ENCODE assay signal across 8 cellular contexts in genomic region chr14:21098892-21099595, GRCh38. TPM values are rescaled to one million over a fixed set of nuclear protein-coding genes. Genes with fewer than 3 reads are reported as not detected.
A peak's percentile ranks its signal among the peaks of the same experiment; 100 is the strongest.
DNase-seq lines count a peak whose midpoint lies in the region; ATAC-seq and TF ChIP-seq lines count a peak whose summit lies in the region.

No MANE protein-coding gene starts in this region.

- H2BK15ac ChIP-seq in neuronal stem cell (ENCODE audit: low read length) = no peak overlapping the region

- no peaks in the 10 kb centered on the region for H3K79me1 ChIP-seq in neuronal stem cell (ENCODE audit: low read depth, low read length)

- H3K27me3 ChIP-seq in Caco-2 (replicated peaks; ENCODE audit: control insufficient read depth, insufficient read depth, low read length) (no peaks in the 10 kb centered on the region), neuronal stem cell (ENCODE audit: control insufficient read depth in 3 of 3, insufficient read depth in 3 of 3, low read depth in 1 of 3, low read length in 3 of 3) (no peaks in the 10 kb centered on the region)
- H3K27me3 ChIP-seq in effector memory CD4-positive, alpha-beta T cell (replicated peaks; ENCODE audit: control insufficient read depth, insufficient read depth, low read length, poor library complexity, severe bottlenecking) = no peaks in the 10 kb centered on the region

- H3K18ac ChIP-seq in neuronal stem cell (ENCODE audit: low read length) = no peak overlapping the region

- H3K4me3 ChIP-seq in Caco-2 (ENCODE audit: low read depth, low read length) (peak overlapping the region; percentile 60), neuronal stem cell (ENCODE audit: low read length in 2 of 2) (peak overlapping the region; percentile 61 to 74)
- H3K4me3 ChIP-seq in effector memory CD4-positive, alpha-beta T cell (ENCODE audit: insufficient read depth, low read depth, low read length, poor library complexity, severe bottlenecking) = peak overlapping the region; percentile 43

- peak overlapping the region; percentile 38 for H3K27ac Mint-ChIP-seq in Caco-2 (ENCODE audit: unreplicated experiment)

- H2AK5ac ChIP-seq in neuronal stem cell (ENCODE audit: low read depth, low read length) = no peak overlapping the region

- H3K9me3 ChIP-seq in Caco-2 (no peaks in the 10 kb centered on the region), neuronal stem cell (replicated peaks in 1 of 2; ENCODE audit: control insufficient read depth in 2 of 2, insufficient read depth in 1 of 2, low read depth in 1 of 2, low read length in 2 of 2) (no peaks in the 10 kb centered on the region)
- no peaks in the 10 kb centered on the region for H3K9me3 ChIP-seq in effector memory CD4-positive, alpha-beta T cell (ENCODE audit: control insufficient read depth, low read length)

- peak overlapping the region; percentile 69 for H2AFZ ChIP-seq in neuronal stem cell (ENCODE audit: low read length)

- no CpG with 5 or more reads among the region's 16 CpGs for WGBS in neuronal stem cell (ENCODE audit: extremely low coverage in 2 of 2, insufficient read length in 2 of 2, insufficient replicate concordance in 1 of 2), 2 donors

- no peak overlapping the region for H2BK5ac ChIP-seq in neuronal stem cell (ENCODE audit: low read length)

- peak overlapping the region; percentile 74 for H3K27ac ChIP-seq in effector memory CD4-positive, alpha-beta T cell (ENCODE audit: insufficient read depth, low read length, poor library complexity, severe bottlenecking)
- peak overlapping the region; percentile 89 for H3K27ac ChIP-seq in neuronal stem cell (replicated peaks; ENCODE audit: low read length)

- no peak overlapping the region for H3K4ac ChIP-seq in neuronal stem cell (ENCODE audit: low read length)

- H3K14ac ChIP-seq in neuronal stem cell (ENCODE audit: low read length) = no peak overlapping the region

- H3K4me3 Mint-ChIP-seq in Caco-2 (ENCODE audit: unreplicated experiment) = peak overlapping the region; percentile 81

- no peaks in the 10 kb centered on the region for H3K27me3 Mint-ChIP-seq in Caco-2 (ENCODE audit: insufficient read depth, unreplicated experiment)

- no peak overlapping the region for H4K91ac ChIP-seq in neuronal stem cell (ENCODE audit: low read depth, low read length, poor library complexity)

- CTCF ChIA-PET in Caco-2 (lab: Charles Lee) = interaction anchor here (0.6 to 1.3 kb wide), 2 partner anchors 27 to 29 kb away, joined by 4 read pairs; partner anchors contain the start of gene ARHGEF40

- H3K36me3 ChIP-seq in Caco-2 (ENCODE audit: control insufficient read depth, insufficient read depth, low read length) = no peaks in the 10 kb centered on the region
- no peaks in the 10 kb centered on the region for H3K36me3 ChIP-seq in effector memory CD4-positive, alpha-beta T cell (ENCODE audit: control insufficient read depth, insufficient read depth, low read length)
- no peaks in the 10 kb centered on the region for H3K36me3 ChIP-seq in neuronal stem cell (replicated peaks in 1 of 2; ENCODE audit: control insufficient read depth in 2 of 2, insufficient read depth in 2 of 2, low read length in 2 of 2)

- intact Hi-C loops in Caco-2 (cut with micrococcal nuclease; ENCODE audit: unreplicated experiment) = no loop called here

- no peak overlapping the region for H2BK12ac ChIP-seq in neuronal stem cell (ENCODE audit: low read length)

- POLR2A ChIA-PET in Caco-2 (lab: Charles Lee) = no interaction called here

- TF ChIP-seq CTCF in Caco-2 (IDR thresholded peaks at IDR 0.05; ENCODE audit: insufficient read depth in 1 of 2, low read depth in 1 of 2, low read length in 1 of 2, severe bottlenecking in 1 of 2, unreplicated experiment in 1 of 2) = no peak

- no peak overlapping the region for H2BK120ac ChIP-seq in neuronal stem cell (ENCODE audit: low read depth, low read length)

- TSS peak; percentile 94 for BruUV-seq in Caco-2 (replicated peaks; lab: Mats Ljungman, UMichigan)

- peaks cover 21% of the 10 kb centered on the region for H3K36me3 Mint-ChIP-seq in Caco-2 (ENCODE audit: insufficient read depth, unreplicated experiment)

- peaks cover 45% of the 10 kb centered on the region for H3K4me1 Mint-ChIP-seq in Caco-2 (ENCODE audit: low read depth, unreplicated experiment)

- ATAC-seq in HG03196 (IDR thresholded peaks at IDR 0.05; ENCODE audit: unreplicated experiment) (no peak), GM21576 (IDR thresholded peaks at IDR 0.05; ENCODE audit: unreplicated experiment) (no peak), GM18520 (IDR thresholded peaks at IDR 0.05; ENCODE audit: unreplicated experiment) (no peak), GM19035 (IDR thresholded peaks at IDR 0.05; ENCODE audit: unreplicated experiment) (no peak)

- H3K23ac ChIP-seq in neuronal stem cell (ENCODE audit: low read depth, low read length, poor library complexity) = no peak overlapping the region

- H3K9ac ChIP-seq in neuronal stem cell (ENCODE audit: low read depth, low read length, poor library complexity) = no peak overlapping the region

- no peaks in the 10 kb centered on the region for H3K9me3 Mint-ChIP-seq in Caco-2 (ENCODE audit: unreplicated experiment)

- peaks cover 29% of the 10 kb centered on the region for H3K4me1 ChIP-seq in Caco-2
- H3K4me1 ChIP-seq in effector memory CD4-positive, alpha-beta T cell (ENCODE audit: control insufficient read depth, insufficient read depth, low read length, poor library complexity, severe bottlenecking) = peaks cover 21% of the 10 kb centered on the region
- peaks cover 30 to 47% of the 10 kb centered on the region in 2 donors for H3K4me1 ChIP-seq in neuronal stem cell (ENCODE audit: control insufficient read depth in 2 of 2, insufficient read depth in 1 of 2, low read depth in 1 of 2, low read length in 2 of 2)

- DNase-seq in Caco-2 (no peak), NCI-H1092 (lab: John Stamatoyannopoulos, UW) (peak; percentile 6), neuronal stem cell (ENCODE audit: low spot score) (no peak)
- no peak for DNase-seq in effector memory CD4-positive, alpha-beta T cell

- peak overlapping the region; percentile 61 for H3K4me2 ChIP-seq in neuronal stem cell (ENCODE audit: insufficient read depth, low read length, poor library complexity, severe bottlenecking)

- no peak overlapping the region for H4K8ac ChIP-seq in neuronal stem cell (ENCODE audit: low read depth, low read length)

RNA-seq across cellular contexts. Expression of gene ZNF219, which starts 0.6 kb away (rescaled TPM):
- total RNA-seq in Caco-2 (2022) = 34.1 and 35.2 TPM in 2 replicates
- polyA plus RNA-seq in neuronal stem cell (2013, experiment 1 of 2) = 197 TPM
- 195 TPM for polyA plus RNA-seq in neuronal stem cell (2013, experiment 2 of 2)

RNA-seq across cellular contexts. Expression of gene TMEM253, which starts 1.8 kb away (rescaled TPM):
- 0.98 and 1.0 TPM in 2 replicates for total RNA-seq in Caco-2 (2022)
- 2.3 TPM for polyA plus RNA-seq in neuronal stem cell (2013, experiment 1 of 2)
- polyA plus RNA-seq in neuronal stem cell (2013, experiment 2 of 2) = 2.2 TPM

RNA-seq across cellular contexts. Expression of gene ARHGEF40, which starts 28.9 kb away (rescaled TPM):
- 6.5 and 7.1 TPM in 2 replicates for total RNA-seq in Caco-2 (2022)
- 34.7 TPM for polyA plus RNA-seq in neuronal stem cell (2013, experiment 1 of 2)
- polyA plus RNA-seq in neuronal stem cell (2013, experiment 2 of 2) = 34.1 TPM

RNA-seq across cellular contexts. Expression of gene RNASE8, which starts 41.4 kb away (rescaled TPM):
- total RNA-seq in Caco-2 (2022) = not detected in 2 replicates
- not detected for polyA plus RNA-seq in neuronal stem cell (2013, experiment 1 of 2)
- polyA plus RNA-seq in neuronal stem cell (2013, experiment 2 of 2) = not detected

RNA-seq across cellular contexts. Expression of gene OR5AU1, which starts 56.8 kb away (rescaled TPM):
- not detected in 2 replicates for total RNA-seq in Caco-2 (2022)
- polyA plus RNA-seq in neuronal stem cell (2013, experiment 1 of 2) = not detected
- not detected for polyA plus RNA-seq in neuronal stem cell (2013, experiment 2 of 2)
